22 cellular contexts compared by ENCODE assay signal in genomic region chr12:128961957-128962356, GRCh38.
DNase-seq lines count a peak whose midpoint lies in the region; ATAC-seq, FAIRE-seq and TF ChIP-seq lines count a peak whose summit lies in the region.
"Had no signal": no experiment of that assay in that cellular context is flagged by ENCODE, and none has a peak within 500 bp of the region (broad histone marks: within the 10 kb centered on the region; RNA-seq: fewer than 3 reads in every experiment).

No MANE protein-coding gene starts in this region.

- no peaks in the 10 kb centered on the region for H3K36me3 ChIP-seq in H1 (ENCODE audit: control insufficient read depth in 2 of 4, insufficient read depth in 4 of 4, low read length in 3 of 4)
- H3K36me3 ChIP-seq: HAP-1 had no signal

- H4K20me1 ChIP-seq in H1 (replicated peaks in 1 of 2; ENCODE audit: control insufficient read depth in 1 of 2, insufficient read depth in 2 of 2, low read length in 2 of 2), result no peaks in the 10 kb centered on the region
- H4K20me1 ChIP-seq: BLaER1 had no signal

- H2AFZ ChIP-seq in H1 (ENCODE audit: low read length), result no peak overlapping the region
- H2AFZ ChIP-seq: GM23338 had no signal

- TF ChIP-seq EP300 in H1 (IDR thresholded peaks at IDR 0.05; ENCODE audit: borderline replicate concordance in 1 of 2, low read depth in 2 of 2, low read length in 2 of 2), result no peak

- H4K8ac ChIP-seq in H1 (ENCODE audit: extremely low read depth, insufficient read depth, low read length), result no peak overlapping the region

- H3K79me1 ChIP-seq in H1 (ENCODE audit: low read depth, low read length), result no peaks in the 10 kb centered on the region

- H3K23ac ChIP-seq in H1 (ENCODE audit: insufficient read length), result no peak overlapping the region

- no peak overlapping the region for H3K4me3 ChIP-seq in H1 (ENCODE audit: extremely low read depth in 1 of 4, insufficient read depth in 2 of 4, low read depth in 3 of 4, low read length in 4 of 4)
- H3K4me3 ChIP-seq: BLaER1, GM23338, HAP-1 had no signal

- H3K27me3 Mint-ChIP-seq in chondrocyte (ENCODE audit: low read depth), result peaks cover 10% of the 10 kb centered on the region
- no peaks in the 10 kb centered on the region for H3K27me3 Mint-ChIP-seq in neural crest cell (ENCODE audit: low read depth)
- H3K27me3 Mint-ChIP-seq in activated CD8-positive, alpha-beta T cell treated with anti-CD3 and anti-CD28 coated beads, Interleukin-2, amount 10 ng/mL, durations not matched to agents 7 days and 5 days (ENCODE audit: low read depth), result peaks cover 8% of the 10 kb centered on the region

- H3K36me3 Mint-ChIP-seq in chondrocyte (ENCODE audit: low read depth), result peaks cover 2% of the 10 kb centered on the region
- peaks cover 6% of the 10 kb centered on the region for H3K36me3 Mint-ChIP-seq in neural crest cell (ENCODE audit: low read depth)
- H3K36me3 Mint-ChIP-seq in activated CD8-positive, alpha-beta T cell treated with anti-CD3 and anti-CD28 coated beads, Interleukin-2, amount 10 ng/mL, durations not matched to agents 7 days and 5 days (ENCODE audit: low read depth), result no peaks in the 10 kb centered on the region
- H3K36me3 Mint-ChIP-seq: CD4-positive, CD25-positive, alpha-beta regulatory T cell; CD8-positive, alpha-beta T cell had no signal

- peaks cover 9% of the 10 kb centered on the region for H3K9me3 Mint-ChIP-seq in chondrocyte (ENCODE audit: low read depth)
- peaks cover 4% of the 10 kb centered on the region for H3K9me3 Mint-ChIP-seq in neural crest cell
- no peaks in the 10 kb centered on the region for H3K9me3 Mint-ChIP-seq in activated CD8-positive, alpha-beta T cell treated with anti-CD3 and anti-CD28 coated beads, Interleukin-2, amount 10 ng/mL, durations not matched to agents 7 days and 5 days (ENCODE audit: insufficient read depth)

- H3K9ac ChIP-seq in H1 (replicated peaks in 1 of 4; ENCODE audit: extremely low read depth in 1 of 4, low read depth in 3 of 4, low read length in 3 of 4), result no peak overlapping the region
- H3K9ac ChIP-seq: BLaER1 had no signal

- no peak overlapping the region for H2BK20ac ChIP-seq in H1 (ENCODE audit: low read length)

- H3K56ac ChIP-seq in H1 (replicated peaks; ENCODE audit: insufficient read length, low read depth, low read length), result no peak overlapping the region

- no peaks in the 10 kb centered on the region for H3K79me2 ChIP-seq in H1 (ENCODE audit: control insufficient read depth in 1 of 2, insufficient read depth in 2 of 2, low read length in 2 of 2)

- no peak overlapping the region for H3K18ac ChIP-seq in H1 (ENCODE audit: extremely low read depth, low read length)

- H4K5ac ChIP-seq in H1 (ENCODE audit: insufficient read length, low read depth, low read length), result no peak overlapping the region

- intact Hi-C loops in posterior vena cava (cut with DNase I), result no loop called here

- no peak overlapping the region for H3K4me3 Mint-ChIP-seq in chondrocyte (ENCODE audit: unreplicated experiment)
- no peak overlapping the region for H3K4me3 Mint-ChIP-seq in neural crest cell
- H3K4me3 Mint-ChIP-seq in activated CD8-positive, alpha-beta T cell treated with anti-CD3 and anti-CD28 coated beads, Interleukin-2, amount 10 ng/mL, durations not matched to agents 7 days and 5 days, result no peak overlapping the region
- H3K4me3 Mint-ChIP-seq: B cell; CD4-positive, CD25-positive, alpha-beta regulatory T cell; CD8-positive, alpha-beta T cell; GM23338; HFFc6 had no signal

- TF ChIP-seq CTCF in chondrocyte (IDR thresholded peaks at IDR 0.05) (no peak), H1 (IDR thresholded peaks at IDR 0.05; ENCODE audit: control extremely low read depth in 1 of 3, insufficient read depth in 1 of 3, low read depth in 1 of 3, low read length in 3 of 3) (no peak), neural crest cell (conservative IDR thresholded peaks at IDR 0.05) (no peak)

- TF ChIP-seq POLR2A in H1 (IDR thresholded peaks at IDR 0.05; ENCODE audit: control extremely low read depth in 1 of 2, low read depth in 2 of 2, low read length in 2 of 2), result no peak

- H3K27ac Mint-ChIP-seq in chondrocyte (ENCODE audit: unreplicated experiment) (no peak overlapping the region), neural crest cell (ENCODE audit: unreplicated experiment) (peak overlapping the region; percentile 62)
- no peak overlapping the region for H3K27ac Mint-ChIP-seq in activated CD8-positive, alpha-beta T cell treated with anti-CD3 and anti-CD28 coated beads, Interleukin-2, amount 10 ng/mL, durations not matched to agents 7 days and 5 days
- H3K27ac Mint-ChIP-seq: B cell; CD4-positive, CD25-positive, alpha-beta regulatory T cell; CD8-positive, alpha-beta T cell; GM23338; HFFc6 had no signal

- H2AK5ac ChIP-seq in H1 (ENCODE audit: low read depth, low read length), result no peak overlapping the region

- POLR2A ChIA-PET in H1 (lab: Charles Lee; ENCODE audit: partially characterized antibody), result no interaction called here
- POLR2A ChIA-PET in activated CD8-positive, alpha-beta T cell treated with anti-CD3 and anti-CD28 coated beads, Interleukin-2, amount 10 ng/mL, durations not matched to agents 7 days and 5 days (lab: Charles Lee), result no interaction called here

- peaks cover 0 to 6% of the 10 kb centered on the region in 2 experiments; a peak in 1 of 4 replicates for H3K9me3 ChIP-seq in H1 (ENCODE audit: insufficient read depth in 2 of 2, low read depth in 1 of 2, low read length in 1 of 2)
- H3K9me3 ChIP-seq: Caco-2, HAP-1 had no signal

- H3K4me1 ChIP-seq in H1 (replicated peaks in 1 of 4; ENCODE audit: control insufficient read depth in 3 of 4, insufficient read depth in 4 of 4, low read length in 3 of 4), result peaks cover 2 to 8% (median 6%) of the 10 kb centered on the region in 4 experiments; a peak in 4 of 7 replicates
- H3K4me1 ChIP-seq: Caco-2, HAP-1 had no signal

- DNase-seq in chondrocyte (ENCODE audit: low spot score), result peak; percentile 77
- no peak for DNase-seq in H1 (ENCODE audit: low read depth in 1 of 2, low spot score in 2 of 2)
- DNase-seq in neural crest cell (ENCODE audit: low read depth, low spot score), result no peak
- peak; percentile 30 for DNase-seq in posterior vena cava (ENCODE audit: low spot score)
- no peak for DNase-seq in germinal center (ENCODE audit: low spot score)
- no peak for DNase-seq in ACHN
- DNase-seq in activated CD8-positive, alpha-beta T cell treated with anti-CD3 and anti-CD28 coated beads, Interleukin-2, amount 10 ng/mL, durations not matched to agents 7 days and 5 days, result no peak
- DNase-seq: Caco-2; CD4-positive, CD25-positive, alpha-beta regulatory T cell; CD8-positive, alpha-beta T cell; DMS153; DMS79; EL; GF-D8; HFFc6 had no signal

- CTCF ChIA-PET in H1 (lab: Charles Lee; ENCODE audit: partially characterized antibody), result no interaction called here
- CTCF ChIA-PET in activated CD8-positive, alpha-beta T cell treated with anti-CD3 and anti-CD28 coated beads, Interleukin-2, amount 10 ng/mL, durations not matched to agents 7 days and 5 days (lab: Charles Lee), result no interaction called here

- H3K4ac ChIP-seq in H1 (replicated peaks; ENCODE audit: insufficient read length, low read depth, low read length), result peak overlapping the region; percentile 62

- in situ Hi-C loops in ACHN (cut with HindIII; ENCODE audit: low pct_ligation_motif_present, low pct_unique_long_range_greater_than_20kb, low sequenced_read_pairs), result no loop called here

- H3K23me2 ChIP-seq in H1 (ENCODE audit: low read depth, low read length), result no peaks in the 10 kb centered on the region

- H3K27ac ChIP-seq in H1 (ENCODE audit: low read depth, low read length), result no peak overlapping the region
- H3K27ac ChIP-seq: BLaER1, C4-2B had no signal

- H2BK15ac ChIP-seq in H1 (ENCODE audit: low read length), result no peak overlapping the region

- no peak for ATAC-seq in activated CD8-positive, alpha-beta T cell treated with anti-CD3 and anti-CD28 coated beads, Interleukin-2, amount 10 ng/mL, durations not matched to agents 7 days and 5 days
- ATAC-seq: CD8-positive, alpha-beta T cell; GM23338 had no signal

- TF ChIP-seq RAD21 in H1 (IDR thresholded peaks at IDR 0.05 in 1 of 2, conservative IDR thresholded peaks at IDR 0.05 in 1 of 2; ENCODE audit: low read depth in 2 of 2, low read length in 2 of 2), result no peak

- H3K4me2 ChIP-seq in H1 (ENCODE audit: insufficient read depth in 1 of 2, low read depth in 2 of 2, low read length in 2 of 2), result no peak overlapping the region
- H3K4me2 ChIP-seq: BLaER1, GM23338 had no signal

- no peaks in the 10 kb centered on the region for H3K4me1 Mint-ChIP-seq in chondrocyte (ENCODE audit: low read depth)
- H3K4me1 Mint-ChIP-seq in neural crest cell, result no peaks in the 10 kb centered on the region
- peaks cover 1% of the 10 kb centered on the region for H3K4me1 Mint-ChIP-seq in activated CD8-positive, alpha-beta T cell treated with anti-CD3 and anti-CD28 coated beads, Interleukin-2, amount 10 ng/mL, durations not matched to agents 7 days and 5 days (ENCODE audit: low read depth)
- H3K4me1 Mint-ChIP-seq: B cell; CD4-positive, CD25-positive, alpha-beta regulatory T cell had no signal

- H3K27me3 ChIP-seq in H1 (replicated peaks in 1 of 4; ENCODE audit: control insufficient read depth in 3 of 4, extremely low read depth in 1 of 4, insufficient read depth in 3 of 4, low read length in 3 of 4), result no peaks in the 10 kb centered on the region; a peak in 1 of 7 replicates
- H3K27me3 ChIP-seq: BLaER1 had no signal

- no peak overlapping the region for H2BK5ac ChIP-seq in H1 (ENCODE audit: low read depth, low read length)

- H2BK120ac ChIP-seq in H1 (replicated peaks; ENCODE audit: low read depth, low read length), result no peak overlapping the region

- FAIRE-seq in H1 (lab: Jason Lieb, UNC), result no peak
- FAIRE-seq: GM18507, H54 had no signal

- H3K14ac ChIP-seq in H1 (ENCODE audit: insufficient read length), result no peak overlapping the region

- WGBS in H1 (ENCODE audit: extremely low coverage in 1 of 2, insufficient coverage in 1 of 2, insufficient read length in 1 of 2, insufficient replicate concordance in 2 of 2, low coverage in 1 of 2, low lambda C conversion rate in 2 of 2, missing lambda C conversion rate in 1 of 2), 2 experiments, result 45% methylated on average over 7 of the region's 11 CpGs; no CpG with 5 or more reads in 1 of the 2 experiments

- 0 out of 2 replicates have a peak overlapping the region, but pooled peaks have one; percentile 63 for H2BK12ac ChIP-seq in H1 (ENCODE audit: low read depth, low read length)

- H4K91ac ChIP-seq in H1 (replicated peaks; ENCODE audit: insufficient read length, low read length), result no peak overlapping the region

TF ChIP-seq in H1, 55 proteins besides CTCF, POLR2A, EP300 and RAD21:
- TF ChIP-seq HDAC2 (IDR thresholded peaks at IDR 0.05; ENCODE audit: borderline replicate concordance in 1 of 2, low read depth in 2 of 2, low read length in 2 of 2), result no peak
- TF ChIP-seq PHF8 (conservative IDR thresholded peaks at IDR 0.05; ENCODE audit: low read depth, low read length), result no peak

Comparison
In these comparisons a context has a peak if more than half of its experiments do, and no peak if none do; other contexts are left out.
1. DNase-seq: peak in chondrocyte (single experiment) and posterior vena cava (single experiment); none in H1 (0 of 2), neural crest cell (single experiment), germinal center (single experiment), ACHN (single experiment) and activated CD8-positive, alpha-beta T cell treated with anti-CD3 and anti-CD28 coated beads, Interleukin-2, amount 10 ng/mL, durations not matched to agents 7 days and 5 days (single experiment).